Comparison of ENCODE assay signal across 1 cellular context in the genomic region with DNA sequence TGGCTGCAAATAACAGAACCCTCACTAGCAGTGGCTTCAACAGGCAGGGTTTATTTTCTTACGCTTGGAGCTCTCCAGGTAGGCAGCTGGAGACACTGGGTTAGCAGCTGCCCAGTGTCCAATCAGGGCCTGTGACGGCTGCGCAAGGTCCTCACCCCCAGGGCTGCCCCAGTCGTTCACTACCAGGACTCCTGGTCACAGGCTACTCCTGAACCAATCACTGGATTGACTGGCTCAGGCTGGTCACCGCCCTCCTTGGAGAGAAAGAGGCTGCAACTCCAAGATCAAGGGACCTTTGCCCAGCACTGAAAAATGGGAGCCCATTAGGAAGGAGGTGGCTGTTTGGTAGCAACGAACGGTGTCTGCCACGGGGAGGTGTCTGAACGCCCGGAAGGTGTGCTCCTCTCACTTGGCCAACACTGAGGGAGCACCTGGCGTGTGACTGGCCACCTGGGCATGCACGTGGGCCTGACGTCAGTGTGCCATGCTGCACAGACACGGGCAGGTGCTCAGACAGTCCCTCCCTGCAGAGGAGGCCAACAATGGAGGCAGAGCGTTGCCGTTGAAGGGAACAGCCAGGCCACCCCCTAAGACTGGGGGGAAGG.
TF ChIP-seq lines count a peak whose summit lies in the region.

No MANE protein-coding gene starts in this region.

TF ChIP-seq in HepG2, 621 proteins besides CTCF, POLR2A, EP300 and RAD21 (continued from another document and continues in another):
- TF ChIP-seq, protein P1, sequence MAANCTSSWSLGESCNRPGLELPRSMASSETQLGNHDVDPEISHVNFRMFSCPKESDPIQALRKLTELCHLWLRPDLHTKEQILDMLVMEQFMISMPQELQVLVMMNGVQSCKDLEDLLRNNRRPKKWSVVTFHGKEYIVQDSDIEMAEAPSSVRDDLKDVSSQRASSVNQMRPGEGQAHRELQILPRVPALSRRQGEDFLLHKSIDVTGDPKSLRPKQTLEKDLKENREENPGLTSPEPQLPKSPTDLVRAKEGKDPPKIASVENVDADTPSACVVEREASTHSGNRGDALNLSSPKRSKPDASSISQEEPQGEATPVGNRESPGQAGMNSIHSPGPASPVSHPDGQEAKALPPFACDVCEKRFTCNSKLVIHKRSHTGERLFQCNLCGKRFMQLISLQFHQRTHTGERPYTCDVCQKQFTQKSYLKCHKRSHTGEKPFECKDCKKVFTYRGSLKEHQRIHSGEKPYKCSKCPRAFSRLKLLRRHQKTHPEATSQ (CRISPR knock-in tag; IDR thresholded peaks at IDR 0.05; ENCODE audit: borderline replicate concordance): no peak
- TF ChIP-seq ZNF644 (CRISPR knock-in tag; IDR thresholded peaks at IDR 0.05; ENCODE audit: low read depth) (no peak), ZKSCAN8 (CRISPR knock-in tag; IDR thresholded peaks at IDR 0.05; ENCODE audit: borderline replicate concordance) (no peak), CAMTA2 (CRISPR knock-in tag; IDR thresholded peaks at IDR 0.05; ENCODE audit: borderline replicate concordance) (no peak), NFRKB (IDR thresholded peaks at IDR 0.05) (no peak), ZNF709 (CRISPR knock-in tag; IDR thresholded peaks at IDR 0.05) (no peak), ZBTB42 (CRISPR knock-in tag; IDR thresholded peaks at IDR 0.05) (no peak), NCOA2 (CRISPR knock-in tag; IDR thresholded peaks at IDR 0.05) (no peak), BCL6 (CRISPR knock-in tag; IDR thresholded peaks at IDR 0.05) (no peak), THYN1 (CRISPR knock-in tag; IDR thresholded peaks at IDR 0.05; ENCODE audit: borderline replicate concordance, low read depth) (no peak), ATF7-NPFF (CRISPR knock-in tag; IDR thresholded peaks at IDR 0.05; ENCODE audit: low read depth) (no peak; the same call in 1 of the 2 replicates), YY1 (IDR thresholded peaks at IDR 0.05; ENCODE audit: insufficient read depth, insufficient replicate concordance, low read depth, low read length) (peak; percentile 25), ZNF75D (CRISPR knock-in tag; IDR thresholded peaks at IDR 0.05; ENCODE audit: borderline replicate concordance) (no peak)
- TF ChIP-seq, protein P2, sequence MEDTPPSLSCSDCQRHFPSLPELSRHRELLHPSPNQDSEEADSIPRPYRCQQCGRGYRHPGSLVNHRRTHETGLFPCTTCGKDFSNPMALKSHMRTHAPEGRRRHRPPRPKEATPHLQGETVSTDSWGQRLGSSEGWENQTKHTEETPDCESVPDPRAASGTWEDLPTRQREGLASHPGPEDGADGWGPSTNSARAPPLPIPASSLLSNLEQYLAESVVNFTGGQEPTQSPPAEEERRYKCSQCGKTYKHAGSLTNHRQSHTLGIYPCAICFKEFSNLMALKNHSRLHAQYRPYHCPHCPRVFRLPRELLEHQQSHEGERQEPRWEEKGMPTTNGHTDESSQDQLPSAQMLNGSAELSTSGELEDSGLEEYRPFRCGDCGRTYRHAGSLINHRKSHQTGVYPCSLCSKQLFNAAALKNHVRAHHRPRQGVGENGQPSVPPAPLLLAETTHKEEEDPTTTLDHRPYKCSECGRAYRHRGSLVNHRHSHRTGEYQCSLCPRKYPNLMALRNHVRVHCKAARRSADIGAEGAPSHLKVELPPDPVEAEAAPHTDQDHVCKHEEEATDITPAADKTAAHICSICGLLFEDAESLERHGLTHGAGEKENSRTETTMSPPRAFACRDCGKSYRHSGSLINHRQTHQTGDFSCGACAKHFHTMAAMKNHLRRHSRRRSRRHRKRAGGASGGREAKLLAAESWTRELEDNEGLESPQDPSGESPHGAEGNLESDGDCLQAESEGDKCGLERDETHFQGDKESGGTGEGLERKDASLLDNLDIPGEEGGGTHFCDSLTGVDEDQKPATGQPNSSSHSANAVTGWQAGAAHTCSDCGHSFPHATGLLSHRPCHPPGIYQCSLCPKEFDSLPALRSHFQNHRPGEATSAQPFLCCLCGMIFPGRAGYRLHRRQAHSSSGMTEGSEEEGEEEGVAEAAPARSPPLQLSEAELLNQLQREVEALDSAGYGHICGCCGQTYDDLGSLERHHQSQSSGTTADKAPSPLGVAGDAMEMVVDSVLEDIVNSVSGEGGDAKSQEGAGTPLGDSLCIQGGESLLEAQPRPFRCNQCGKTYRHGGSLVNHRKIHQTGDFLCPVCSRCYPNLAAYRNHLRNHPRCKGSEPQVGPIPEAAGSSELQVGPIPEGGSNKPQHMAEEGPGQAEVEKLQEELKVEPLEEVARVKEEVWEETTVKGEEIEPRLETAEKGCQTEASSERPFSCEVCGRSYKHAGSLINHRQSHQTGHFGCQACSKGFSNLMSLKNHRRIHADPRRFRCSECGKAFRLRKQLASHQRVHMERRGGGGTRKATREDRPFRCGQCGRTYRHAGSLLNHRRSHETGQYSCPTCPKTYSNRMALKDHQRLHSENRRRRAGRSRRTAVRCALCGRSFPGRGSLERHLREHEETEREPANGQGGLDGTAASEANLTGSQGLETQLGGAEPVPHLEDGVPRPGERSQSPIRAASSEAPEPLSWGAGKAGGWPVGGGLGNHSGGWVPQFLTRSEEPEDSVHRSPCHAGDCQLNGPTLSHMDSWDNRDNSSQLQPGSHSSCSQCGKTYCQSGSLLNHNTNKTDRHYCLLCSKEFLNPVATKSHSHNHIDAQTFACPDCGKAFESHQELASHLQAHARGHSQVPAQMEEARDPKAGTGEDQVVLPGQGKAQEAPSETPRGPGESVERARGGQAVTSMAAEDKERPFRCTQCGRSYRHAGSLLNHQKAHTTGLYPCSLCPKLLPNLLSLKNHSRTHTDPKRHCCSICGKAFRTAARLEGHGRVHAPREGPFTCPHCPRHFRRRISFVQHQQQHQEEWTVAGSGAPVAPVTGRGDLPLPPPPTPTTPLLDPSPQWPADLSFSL (CRISPR knock-in tag; IDR thresholded peaks at IDR 0.05): no peak
- TF ChIP-seq, protein P3, sequence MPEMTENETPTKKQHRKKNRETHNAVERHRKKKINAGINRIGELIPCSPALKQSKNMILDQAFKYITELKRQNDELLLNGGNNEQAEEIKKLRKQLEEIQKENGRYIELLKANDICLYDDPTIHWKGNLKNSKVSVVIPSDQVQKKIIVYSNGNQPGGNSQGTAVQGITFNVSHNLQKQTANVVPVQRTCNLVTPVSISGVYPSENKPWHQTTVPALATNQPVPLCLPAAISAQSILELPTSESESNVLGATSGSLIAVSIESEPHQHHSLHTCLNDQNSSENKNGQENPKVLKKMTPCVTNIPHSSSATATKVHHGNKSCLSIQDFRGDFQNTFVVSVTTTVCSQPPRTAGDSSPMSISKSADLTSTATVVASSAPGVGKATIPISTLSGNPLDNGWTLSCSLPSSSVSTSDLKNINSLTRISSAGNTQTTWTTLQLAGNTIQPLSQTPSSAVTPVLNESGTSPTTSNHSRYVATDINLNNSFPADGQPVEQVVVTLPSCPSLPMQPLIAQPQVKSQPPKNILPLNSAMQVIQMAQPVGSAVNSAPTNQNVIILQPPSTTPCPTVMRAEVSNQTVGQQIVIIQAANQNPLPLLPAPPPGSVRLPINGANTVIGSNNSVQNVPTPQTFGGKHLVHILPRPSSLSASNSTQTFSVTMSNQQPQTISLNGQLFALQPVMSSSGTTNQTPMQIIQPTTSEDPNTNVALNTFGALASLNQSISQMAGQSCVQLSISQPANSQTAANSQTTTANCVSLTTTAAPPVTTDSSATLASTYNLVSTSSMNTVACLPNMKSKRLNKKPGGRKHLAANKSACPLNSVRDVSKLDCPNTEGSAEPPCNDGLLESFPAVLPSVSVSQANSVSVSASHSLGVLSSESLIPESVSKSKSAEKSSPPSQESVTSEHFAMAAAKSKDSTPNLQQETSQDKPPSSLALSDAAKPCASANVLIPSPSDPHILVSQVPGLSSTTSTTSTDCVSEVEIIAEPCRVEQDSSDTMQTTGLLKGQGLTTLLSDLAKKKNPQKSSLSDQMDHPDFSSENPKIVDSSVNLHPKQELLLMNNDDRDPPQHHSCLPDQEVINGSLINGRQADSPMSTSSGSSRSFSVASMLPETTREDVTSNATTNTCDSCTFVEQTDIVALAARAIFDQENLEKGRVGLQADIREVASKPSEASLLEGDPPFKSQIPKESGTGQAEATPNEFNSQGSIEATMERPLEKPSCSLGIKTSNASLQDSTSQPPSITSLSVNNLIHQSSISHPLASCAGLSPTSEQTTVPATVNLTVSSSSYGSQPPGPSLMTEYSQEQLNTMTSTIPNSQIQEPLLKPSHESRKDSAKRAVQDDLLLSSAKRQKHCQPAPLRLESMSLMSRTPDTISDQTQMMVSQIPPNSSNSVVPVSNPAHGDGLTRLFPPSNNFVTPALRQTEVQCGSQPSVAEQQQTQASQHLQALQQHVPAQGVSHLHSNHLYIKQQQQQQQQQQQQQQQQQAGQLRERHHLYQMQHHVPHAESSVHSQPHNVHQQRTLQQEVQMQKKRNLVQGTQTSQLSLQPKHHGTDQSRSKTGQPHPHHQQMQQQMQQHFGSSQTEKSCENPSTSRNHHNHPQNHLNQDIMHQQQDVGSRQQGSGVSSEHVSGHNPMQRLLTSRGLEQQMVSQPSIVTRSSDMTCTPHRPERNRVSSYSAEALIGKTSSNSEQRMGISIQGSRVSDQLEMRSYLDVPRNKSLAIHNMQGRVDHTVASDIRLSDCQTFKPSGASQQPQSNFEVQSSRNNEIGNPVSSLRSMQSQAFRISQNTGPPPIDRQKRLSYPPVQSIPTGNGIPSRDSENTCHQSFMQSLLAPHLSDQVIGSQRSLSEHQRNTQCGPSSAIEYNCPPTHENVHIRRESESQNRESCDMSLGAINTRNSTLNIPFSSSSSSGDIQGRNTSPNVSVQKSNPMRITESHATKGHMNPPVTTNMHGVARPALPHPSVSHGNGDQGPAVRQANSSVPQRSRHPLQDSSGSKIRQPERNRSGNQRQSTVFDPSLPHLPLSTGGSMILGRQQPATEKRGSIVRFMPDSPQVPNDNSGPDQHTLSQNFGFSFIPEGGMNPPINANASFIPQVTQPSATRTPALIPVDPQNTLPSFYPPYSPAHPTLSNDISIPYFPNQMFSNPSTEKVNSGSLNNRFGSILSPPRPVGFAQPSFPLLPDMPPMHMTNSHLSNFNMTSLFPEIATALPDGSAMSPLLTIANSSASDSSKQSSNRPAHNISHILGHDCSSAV (CRISPR knock-in tag; IDR thresholded peaks at IDR 0.05; ENCODE audit: borderline replicate concordance): no peak
- TF ChIP-seq, protein P4, sequence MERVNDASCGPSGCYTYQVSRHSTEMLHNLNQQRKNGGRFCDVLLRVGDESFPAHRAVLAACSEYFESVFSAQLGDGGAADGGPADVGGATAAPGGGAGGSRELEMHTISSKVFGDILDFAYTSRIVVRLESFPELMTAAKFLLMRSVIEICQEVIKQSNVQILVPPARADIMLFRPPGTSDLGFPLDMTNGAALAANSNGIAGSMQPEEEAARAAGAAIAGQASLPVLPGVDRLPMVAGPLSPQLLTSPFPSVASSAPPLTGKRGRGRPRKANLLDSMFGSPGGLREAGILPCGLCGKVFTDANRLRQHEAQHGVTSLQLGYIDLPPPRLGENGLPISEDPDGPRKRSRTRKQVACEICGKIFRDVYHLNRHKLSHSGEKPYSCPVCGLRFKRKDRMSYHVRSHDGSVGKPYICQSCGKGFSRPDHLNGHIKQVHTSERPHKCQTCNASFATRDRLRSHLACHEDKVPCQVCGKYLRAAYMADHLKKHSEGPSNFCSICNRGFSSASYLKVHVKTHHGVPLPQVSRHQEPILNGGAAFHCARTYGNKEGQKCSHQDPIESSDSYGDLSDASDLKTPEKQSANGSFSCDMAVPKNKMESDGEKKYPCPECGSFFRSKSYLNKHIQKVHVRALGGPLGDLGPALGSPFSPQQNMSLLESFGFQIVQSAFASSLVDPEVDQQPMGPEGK (CRISPR knock-in tag; IDR thresholded peaks at IDR 0.05): no peak
- TF ChIP-seq, protein P5, sequence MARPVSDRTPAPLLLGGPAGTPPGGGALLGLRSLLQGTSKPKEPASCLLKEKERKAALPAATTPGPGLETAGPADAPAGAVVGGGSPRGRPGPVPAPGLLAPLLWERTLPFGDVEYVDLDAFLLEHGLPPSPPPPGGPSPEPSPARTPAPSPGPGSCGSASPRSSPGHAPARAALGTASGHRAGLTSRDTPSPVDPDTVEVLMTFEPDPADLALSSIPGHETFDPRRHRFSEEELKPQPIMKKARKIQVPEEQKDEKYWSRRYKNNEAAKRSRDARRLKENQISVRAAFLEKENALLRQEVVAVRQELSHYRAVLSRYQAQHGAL (CRISPR knock-in tag; IDR thresholded peaks at IDR 0.05; ENCODE audit: not compliant biosample characterization): no peak
- TF ChIP-seq, protein P6, sequence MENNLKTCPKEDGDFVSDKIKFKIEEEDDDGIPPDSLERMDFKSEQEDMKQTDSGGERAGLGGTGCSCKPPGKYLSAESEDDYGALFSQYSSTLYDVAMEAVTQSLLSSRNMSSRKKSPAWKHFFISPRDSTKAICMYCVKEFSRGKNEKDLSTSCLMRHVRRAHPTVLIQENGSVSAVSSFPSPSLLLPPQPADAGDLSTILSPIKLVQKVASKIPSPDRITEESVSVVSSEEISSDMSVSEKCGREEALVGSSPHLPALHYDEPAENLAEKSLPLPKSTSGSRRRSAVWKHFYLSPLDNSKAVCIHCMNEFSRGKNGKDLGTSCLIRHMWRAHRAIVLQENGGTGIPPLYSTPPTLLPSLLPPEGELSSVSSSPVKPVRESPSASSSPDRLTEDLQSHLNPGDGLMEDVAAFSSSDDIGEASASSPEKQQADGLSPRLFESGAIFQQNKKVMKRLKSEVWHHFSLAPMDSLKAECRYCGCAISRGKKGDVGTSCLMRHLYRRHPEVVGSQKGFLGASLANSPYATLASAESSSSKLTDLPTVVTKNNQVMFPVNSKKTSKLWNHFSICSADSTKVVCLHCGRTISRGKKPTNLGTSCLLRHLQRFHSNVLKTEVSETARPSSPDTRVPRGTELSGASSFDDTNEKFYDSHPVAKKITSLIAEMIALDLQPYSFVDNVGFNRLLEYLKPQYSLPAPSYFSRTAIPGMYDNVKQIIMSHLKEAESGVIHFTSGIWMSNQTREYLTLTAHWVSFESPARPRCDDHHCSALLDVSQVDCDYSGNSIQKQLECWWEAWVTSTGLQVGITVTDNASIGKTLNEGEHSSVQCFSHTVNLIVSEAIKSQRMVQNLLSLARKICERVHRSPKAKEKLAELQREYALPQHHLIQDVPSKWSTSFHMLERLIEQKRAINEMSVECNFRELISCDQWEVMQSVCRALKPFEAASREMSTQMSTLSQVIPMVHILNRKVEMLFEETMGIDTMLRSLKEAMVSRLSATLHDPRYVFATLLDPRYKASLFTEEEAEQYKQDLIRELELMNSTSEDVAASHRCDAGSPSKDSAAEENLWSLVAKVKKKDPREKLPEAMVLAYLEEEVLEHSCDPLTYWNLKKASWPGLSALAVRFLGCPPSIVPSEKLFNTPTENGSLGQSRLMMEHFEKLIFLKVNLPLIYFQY (CRISPR knock-in tag; IDR thresholded peaks at IDR 0.05; ENCODE audit: borderline replicate concordance): no peak
- TF ChIP-seq, protein P7, sequence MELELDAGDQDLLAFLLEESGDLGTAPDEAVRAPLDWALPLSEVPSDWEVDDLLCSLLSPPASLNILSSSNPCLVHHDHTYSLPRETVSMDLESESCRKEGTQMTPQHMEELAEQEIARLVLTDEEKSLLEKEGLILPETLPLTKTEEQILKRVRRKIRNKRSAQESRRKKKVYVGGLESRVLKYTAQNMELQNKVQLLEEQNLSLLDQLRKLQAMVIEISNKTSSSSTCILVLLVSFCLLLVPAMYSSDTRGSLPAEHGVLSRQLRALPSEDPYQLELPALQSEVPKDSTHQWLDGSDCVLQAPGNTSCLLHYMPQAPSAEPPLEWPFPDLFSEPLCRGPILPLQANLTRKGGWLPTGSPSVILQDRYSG (CRISPR knock-in tag; IDR thresholded peaks at IDR 0.05): no peak
